Comparison of ENCODE assay signal across 1 cellular context in genomic region chr4:159097785-159098184, GRCh38.
TF ChIP-seq lines count a peak whose summit lies in the region.

No MANE protein-coding gene starts in this region.

TF ChIP-seq in A549, 52 proteins besides CTCF, POLR2A, EP300 and RAD21 (continued from another document):
- TF ChIP-seq PBX3 (IDR thresholded peaks at IDR 0.05): no peak
- TF ChIP-seq ZC3H11A (IDR thresholded peaks at IDR 0.05): no peak
- no peak for TF ChIP-seq CEBPB (IDR thresholded peaks at IDR 0.05)
- TF ChIP-seq ELK1 (IDR thresholded peaks at IDR 0.05; ENCODE audit: low read depth, low read length): no peak
- TF ChIP-seq REST (IDR thresholded peaks at IDR 0.05): no peak
- TF ChIP-seq NR3C1 (IDR thresholded peaks at IDR 0.05): no peak
- TF ChIP-seq JUNB (IDR thresholded peaks at IDR 0.05): no peak
